1 cellular context compared by ENCODE assay signal in the genomic region with DNA sequence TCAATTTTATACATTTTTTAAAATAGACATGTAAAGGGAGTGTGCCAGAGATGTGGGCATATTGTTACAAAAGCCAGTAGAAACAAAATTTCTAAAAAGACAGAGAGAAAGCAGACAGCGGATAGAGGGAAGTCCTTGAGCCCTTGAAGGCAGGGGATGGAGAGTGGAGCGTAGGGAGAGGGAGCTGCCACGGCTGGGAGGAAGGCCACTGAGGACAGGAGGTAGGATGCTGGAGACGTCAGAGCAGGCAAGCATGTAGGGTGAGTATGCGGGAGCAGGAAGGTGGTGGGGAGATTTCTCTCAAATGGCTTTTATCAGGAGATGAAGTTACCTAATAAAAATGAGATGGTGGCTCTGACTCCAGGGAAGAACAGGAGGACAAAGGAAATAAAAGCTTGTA.
TF ChIP-seq lines count a peak whose summit lies in the region.

No MANE protein-coding gene starts in this region.

TF ChIP-seq in H1, 55 proteins besides CTCF, POLR2A, EP300 and RAD21 (continued from another document):
- no peak for TF ChIP-seq SAP30 (IDR thresholded peaks at IDR 0.05; ENCODE audit: insufficient read depth, insufficient replicate concordance, low read length)
- TF ChIP-seq SIN3A (conservative IDR thresholded peaks at IDR 0.05 in 1 of 2, IDR thresholded peaks at IDR 0.05 in 1 of 2; ENCODE audit: low read depth in 1 of 2, low read length in 2 of 2) = no peak
- TF ChIP-seq SP1 (IDR thresholded peaks at IDR 0.05; ENCODE audit: low read depth, low read length) = no peak
